In the genomic region with DNA sequence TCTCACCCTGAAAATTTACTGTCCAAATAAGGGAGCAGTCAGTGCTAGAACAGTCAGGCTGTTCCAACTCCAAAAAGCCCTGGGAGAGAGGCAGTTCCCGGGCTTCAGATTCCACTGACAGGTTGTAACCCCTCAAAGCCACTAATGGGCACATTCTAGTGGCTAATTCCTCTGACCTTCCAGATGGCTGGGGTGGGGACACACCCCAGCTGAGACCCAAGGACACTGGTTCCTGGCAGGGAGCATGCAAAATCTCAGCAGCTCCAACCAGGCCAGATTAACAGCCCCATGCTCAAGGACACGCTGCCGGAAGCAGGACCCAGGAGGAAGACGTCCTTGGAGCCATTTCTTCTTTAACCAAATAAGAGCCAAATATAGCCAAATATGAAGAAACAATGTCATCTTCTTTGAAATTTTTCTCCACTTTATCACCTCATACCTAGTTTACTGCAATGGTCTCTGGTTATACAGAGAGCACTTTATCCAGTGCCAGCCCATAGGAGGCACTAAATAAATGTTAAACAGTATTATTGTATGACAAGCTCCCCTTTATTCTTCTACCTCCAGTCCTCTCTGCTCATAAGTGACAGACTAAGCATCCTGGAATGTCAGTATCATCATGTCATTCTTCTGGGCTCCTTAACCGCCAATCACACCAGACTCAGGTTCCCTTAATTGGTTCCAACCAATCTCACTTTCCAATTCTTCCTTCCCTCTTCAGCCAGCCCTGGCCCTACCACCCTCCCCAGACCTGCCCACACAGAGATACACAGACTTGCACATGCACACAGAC, we compare ENCODE assay signal across 1 cellular context.
TF ChIP-seq lines count a peak whose summit lies in the region.

No MANE protein-coding gene starts in this region.

TF ChIP-seq in IMR-90, 13 proteins besides CTCF, POLR2A, EP300 and RAD21:
- TF ChIP-seq, protein P1, sequence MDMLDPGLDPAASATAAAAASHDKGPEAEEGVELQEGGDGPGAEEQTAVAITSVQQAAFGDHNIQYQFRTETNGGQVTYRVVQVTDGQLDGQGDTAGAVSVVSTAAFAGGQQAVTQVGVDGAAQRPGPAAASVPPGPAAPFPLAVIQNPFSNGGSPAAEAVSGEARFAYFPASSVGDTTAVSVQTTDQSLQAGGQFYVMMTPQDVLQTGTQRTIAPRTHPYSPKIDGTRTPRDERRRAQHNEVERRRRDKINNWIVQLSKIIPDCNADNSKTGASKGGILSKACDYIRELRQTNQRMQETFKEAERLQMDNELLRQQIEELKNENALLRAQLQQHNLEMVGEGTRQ (IDR thresholded peaks at IDR 0.05; ENCODE audit: low read depth, low read length), result no peak
- no peak for TF ChIP-seq MAZ (IDR thresholded peaks at IDR 0.05; ENCODE audit: borderline replicate concordance, low read depth, low read length)
- no peak for TF ChIP-seq CEBPB (IDR thresholded peaks at IDR 0.05; ENCODE audit: low read depth, low read length)
- TF ChIP-seq FOS (IDR thresholded peaks at IDR 0.05; ENCODE audit: low read depth, low read length), result no peak
- no peak for TF ChIP-seq NFE2L2 (IDR thresholded peaks at IDR 0.05; ENCODE audit: low read depth, low read length)
- TF ChIP-seq MAFK (IDR thresholded peaks at IDR 0.05; ENCODE audit: low read depth, low read length), result no peak
- TF ChIP-seq MXI1 (IDR thresholded peaks at IDR 0.05; ENCODE audit: borderline replicate concordance, low read depth, low read length), result no peak
- no peak for TF ChIP-seq RFX5 (IDR thresholded peaks at IDR 0.05; ENCODE audit: low read depth, low read length)
- no peak for TF ChIP-seq BHLHE40 (IDR thresholded peaks at IDR 0.05; ENCODE audit: low read depth, low read length)
- no peak for TF ChIP-seq SMC3 (IDR thresholded peaks at IDR 0.05; ENCODE audit: low read depth, low read length)
- no peak for TF ChIP-seq RCOR1 (IDR thresholded peaks at IDR 0.05; ENCODE audit: insufficient replicate concordance, low read length)
- TF ChIP-seq, protein P2, sequence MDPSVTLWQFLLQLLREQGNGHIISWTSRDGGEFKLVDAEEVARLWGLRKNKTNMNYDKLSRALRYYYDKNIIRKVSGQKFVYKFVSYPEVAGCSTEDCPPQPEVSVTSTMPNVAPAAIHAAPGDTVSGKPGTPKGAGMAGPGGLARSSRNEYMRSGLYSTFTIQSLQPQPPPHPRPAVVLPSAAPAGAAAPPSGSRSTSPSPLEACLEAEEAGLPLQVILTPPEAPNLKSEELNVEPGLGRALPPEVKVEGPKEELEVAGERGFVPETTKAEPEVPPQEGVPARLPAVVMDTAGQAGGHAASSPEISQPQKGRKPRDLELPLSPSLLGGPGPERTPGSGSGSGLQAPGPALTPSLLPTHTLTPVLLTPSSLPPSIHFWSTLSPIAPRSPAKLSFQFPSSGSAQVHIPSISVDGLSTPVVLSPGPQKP (IDR thresholded peaks at IDR 0.05; ENCODE audit: borderline replicate concordance, low read depth, low read length), result no peak
- TF ChIP-seq CHD1 (IDR thresholded peaks at IDR 0.05; ENCODE audit: low read depth, low read length), result no peak
